ENCODE assay signal across 8 cellular contexts in the genomic region with DNA sequence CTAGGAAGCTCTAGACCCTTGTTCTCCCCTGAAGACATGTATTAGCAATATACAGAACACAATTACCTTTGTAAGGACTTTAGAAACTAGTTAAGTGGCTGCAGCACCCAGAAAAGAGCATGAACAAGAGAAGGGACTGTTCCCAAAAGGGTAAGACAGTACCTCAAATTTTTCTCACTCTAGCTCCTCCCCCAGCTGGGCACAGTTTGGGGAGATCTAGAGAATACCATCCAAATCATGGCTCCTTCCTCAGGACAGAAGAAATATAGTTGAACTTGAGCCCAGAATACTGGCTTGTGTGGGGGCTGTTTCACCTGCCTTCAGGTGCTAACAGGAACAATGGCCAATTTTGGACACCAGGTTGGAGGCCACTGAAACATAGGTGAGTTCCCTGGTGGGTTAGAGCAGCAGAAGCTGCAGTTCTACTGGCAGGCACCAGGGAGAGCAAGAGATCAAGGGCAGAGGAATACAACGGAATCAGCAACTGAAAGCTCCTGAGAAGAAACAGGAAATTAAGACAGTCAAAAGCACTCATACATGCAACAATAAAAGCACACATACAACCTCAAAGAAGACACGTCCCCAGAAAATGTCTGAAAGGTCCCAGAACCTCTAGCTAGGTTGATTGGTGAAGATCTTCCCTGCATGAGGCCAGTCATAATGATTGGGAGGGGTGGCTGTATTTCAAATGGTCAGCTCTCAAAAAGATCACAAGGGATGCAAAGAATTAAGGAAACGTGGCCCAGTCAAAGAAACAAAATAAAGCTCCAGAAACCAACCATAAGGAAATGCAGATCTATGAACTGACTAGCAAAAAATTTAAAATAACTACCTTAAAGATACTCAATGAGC.
DNase-seq lines count a peak whose midpoint lies in the region; ATAC-seq, FAIRE-seq and TF ChIP-seq lines count a peak whose summit lies in the region.

No MANE protein-coding gene starts in this region.

- H4K20me1 ChIP-seq in HCT116 (ENCODE audit: insufficient read depth) (no peaks in the 10 kb centered on the region), HepG2 (ENCODE audit: insufficient read depth, low read length) (no peaks in the 10 kb centered on the region)

- TF ChIP-seq RAD21 in HCT116 (IDR thresholded peaks at IDR 0.05; ENCODE audit: low read depth) = peak; percentile 92
- peak; percentile 79 for TF ChIP-seq RAD21 in HepG2 (CRISPR knock-in tag; IDR thresholded peaks at IDR 0.05)

- H2AFZ ChIP-seq in HCT116 (ENCODE audit: low read depth, low read length, poor library complexity, severe bottlenecking) (peak overlapping the region; percentile 97), HepG2 (ENCODE audit: low read length) (peak overlapping the region; percentile 97)

- FAIRE-seq in HepG2 (lab: Jason Lieb, UNC) = no peak

- RAD21 ChIA-PET in HCT116 (lab: Charles Lee; ENCODE audit: low non-redundant PET in 1 of 2, low total read pairs in 2 of 2, uncharacterized antibody in 2 of 2, unreplicated experiment in 2 of 2) = interaction anchor here (0.5 to 1.4 kb wide), 8 partner anchors 35 to 577 kb away, joined by 3 to 6 read pairs (median 3); partner anchors contain the start of genes ARF4 (in 1 of the 2) and PDE12 (in 1 of the 2)

- H3K4me1 ChIP-seq in HCT116 (ENCODE audit: control insufficient read depth in 1 of 2, insufficient read depth in 2 of 2, low read length in 2 of 2) (peaks cover 0 to 7% of the 10 kb centered on the region in 2 experiments; a peak in 1 of 4 replicates), breast epithelium (no peaks in the 10 kb centered on the region), HepG2 (ENCODE audit: insufficient read depth, low read length) (peaks cover under 1% of the 10 kb centered on the region; the same call in 1 of the 2 replicates)

- no peak overlapping the region for H3K27ac ChIP-seq in HCT116 (ENCODE audit: low read depth, low read length)
- no peak overlapping the region for H3K27ac ChIP-seq in WERI-Rb-1
- H3K27ac ChIP-seq in breast epithelium = no peak overlapping the region
- no peak overlapping the region for H3K27ac ChIP-seq in HepG2 (ENCODE audit: extremely low read length, insufficient read depth, low read length)

- intact Hi-C loops in HCT116 (cut with micrococcal nuclease) (loop anchor here (1.0 kb wide), 2 partner anchors 37 to 186 kb away; no protein-coding TSS in a partner anchor), breast epithelium (cut with DNase I; ENCODE audit: low total_unique reads) (no loop called here), HepG2 (cut with micrococcal nuclease; ENCODE audit: unreplicated experiment) (loop anchor here (1.0 to 2.0 kb wide), 3 partner anchors 37 to 185 kb away; partner anchors contain the start of gene PDE12)

- CTCF ChIA-PET in HCT116 (lab: Charles Lee) (interaction anchor here (0.7 to 1.7 kb wide), 19 partner anchors 9 to 456 kb away, joined by 3 to 14 read pairs (median 4); partner anchors contain the start of gene PDE12), HepG2 (lab: Yijun Ruan, JAX; ENCODE audit: low intra/inter-chr PET ratio, low total read pairs) (interaction anchor here (1.2 to 1.8 kb wide), 2 partner anchors 37 to 54 kb away, joined by 3 to 8 read pairs; no protein-coding TSS in a partner anchor)

- TF ChIP-seq POLR2A in HCT116 (IDR thresholded peaks at IDR 0.05; ENCODE audit: borderline replicate concordance, extremely low read depth, insufficient read depth, insufficient read length) (no peak), breast epithelium (IDR thresholded peaks at IDR 0.05) (no peak), HepG2 (IDR thresholded peaks at IDR 0.05; ENCODE audit: insufficient read depth in 1 of 2, low read depth in 2 of 2, low read length in 2 of 2) (no peak)

- peak; percentile 20 for DNase-seq in NCI-H510A treated with DMSO at 0.1 percent for 48 hours (lab: John Stamatoyannopoulos, UW)
- no peak for DNase-seq in NCI-H510A (lab: John Stamatoyannopoulos, UW)
- peak; percentile 59 for DNase-seq in HCT116 (ENCODE audit: low read depth, low spot score)
- peak; percentile 55 for DNase-seq in M059J (ENCODE audit: low read depth)
- peak; percentile 60 for DNase-seq in WERI-Rb-1
- DNase-seq in breast epithelium (ENCODE audit: low spot score in 2 of 2) = peak; percentile 26 to 51
- peak; percentile 60 for DNase-seq in HepG2 (ENCODE audit: low spot score)
- peak; percentile 10 to 33 for DNase-seq in stimulated activated CD8-positive, alpha-beta memory T cell treated with anti-CD3 and anti-CD28 coated beads, Interleukin-2, amount 100 ng/mL, for 48 hours (ENCODE audit: low read depth in 2 of 2)

- no peaks in the 10 kb centered on the region; a peak in 1 of 4 replicates for H3K9me3 ChIP-seq in HCT116 (ENCODE audit: control insufficient read depth in 1 of 2, insufficient read depth in 1 of 2, low read depth in 1 of 2, low read length in 2 of 2)
- H3K9me3 ChIP-seq in WERI-Rb-1 (ENCODE audit: severe bottlenecking) = no peaks in the 10 kb centered on the region
- H3K9me3 ChIP-seq in breast epithelium = no peaks in the 10 kb centered on the region
- no peaks in the 10 kb centered on the region for H3K9me3 ChIP-seq in HepG2 (ENCODE audit: low read length)

- TF ChIP-seq EP300 in HepG2 (IDR thresholded peaks at IDR 0.05; ENCODE audit: low read depth in 2 of 2, low read length in 2 of 2) (no peak), HepG2 (CRISPR knock-in tag; IDR thresholded peaks at IDR 0.05; ENCODE audit: borderline replicate concordance) (no peak)

- POLR2A ChIA-PET in HCT116 (lab: Charles Lee) = interaction anchor here (1.0 to 1.6 kb wide), 2 partner anchors 13 to 200 kb away, joined by 4 read pairs; partner anchors contain the start of gene ARF4
- POLR2A ChIA-PET in HepG2 (lab: Yijun Ruan, JAX) = interaction anchor here (1.2 to 1.8 kb wide), 2 partner anchors 158 to 200 kb away, joined by 8 to 11 read pairs; partner anchors contain the start of genes ARF4 and PDE12

- H3K9me2 ChIP-seq in HCT116 (ENCODE audit: insufficient read depth) = no peaks in the 10 kb centered on the region

- TF ChIP-seq CTCF in HCT116 (IDR thresholded peaks at IDR 0.05 in 2 of 3, conservative IDR thresholded peaks at IDR 0.05 in 1 of 3; ENCODE audit: borderline replicate concordance in 1 of 3, insufficient read depth in 1 of 3, low read depth in 2 of 3, low read length in 2 of 3) = peak; percentile 70 to 96 (median 94)
- peak; percentile 83 for TF ChIP-seq CTCF in WERI-Rb-1 (IDR thresholded peaks at IDR 0.05; ENCODE audit: low read depth, low read length)
- peak in 2 of 3 donors; percentile 79 to 82 for TF ChIP-seq CTCF in breast epithelium (IDR thresholded peaks at IDR 0.05)
- TF ChIP-seq CTCF in HepG2 (CRISPR knock-in tag; IDR thresholded peaks at IDR 0.05) = peak; percentile 94

- H3K27me3 ChIP-seq in HCT116 (ENCODE audit: insufficient read depth, low read length) = no peaks in the 10 kb centered on the region
- no peaks in the 10 kb centered on the region for H3K27me3 ChIP-seq in WERI-Rb-1 (ENCODE audit: insufficient read depth, low read depth, severe bottlenecking)
- no peaks in the 10 kb centered on the region for H3K27me3 ChIP-seq in breast epithelium
- no peaks in the 10 kb centered on the region for H3K27me3 ChIP-seq in HepG2 (ENCODE audit: control insufficient read depth in 1 of 2, insufficient read depth in 2 of 2, low read length in 2 of 2)

- 3% methylated on average over 3 of the region's 3 CpGs for WGBS in HepG2 (ENCODE audit: low lambda C conversion rate)

- in situ Hi-C loops in HepG2 (cut with HindIII; ENCODE audit: extremely low pct_ligation_motif_present, low pct_unique_long_range_greater_than_20kb) = loop anchor here (10.0 to 25.0 kb wide), 2 partner anchors 157 to 465 kb away; partner anchors contain the start of gene PDE12

- H3K79me2 ChIP-seq in HCT116 (ENCODE audit: insufficient read depth, low read length) (no peaks in the 10 kb centered on the region), HepG2 (ENCODE audit: insufficient read depth, low read length) (no peaks in the 10 kb centered on the region)

- BruUV-seq in HCT116 (replicated peaks; lab: Mats Ljungman, UMichigan) (no TSS peak), HepG2 (replicated peaks; lab: Mats Ljungman, UMichigan) (no TSS peak)

- H3K4me2 ChIP-seq in HCT116 (ENCODE audit: low read length) = peak overlapping the region; percentile 59
- H3K4me2 ChIP-seq in HepG2 (ENCODE audit: low read depth, low read length) = peak overlapping the region; percentile 90

- H3K36me3 ChIP-seq in HCT116 (ENCODE audit: control insufficient read depth in 1 of 2, insufficient read depth in 2 of 2, low read length in 2 of 2) = no peaks in the 10 kb centered on the region
- no peaks in the 10 kb centered on the region for H3K36me3 ChIP-seq in WERI-Rb-1
- no peaks in the 10 kb centered on the region for H3K36me3 ChIP-seq in breast epithelium
- no peaks in the 10 kb centered on the region for H3K36me3 ChIP-seq in HepG2 (replicated peaks in 1 of 2; ENCODE audit: control insufficient read depth in 1 of 2, insufficient read depth in 2 of 2, low read length in 2 of 2)

- peak; percentile 100 for ATAC-seq in HCT116
- peak; percentile 99 for ATAC-seq in HepG2

- H3K4me3 ChIP-seq in HCT116 (replicated peaks in 1 of 2; ENCODE audit: low read depth in 1 of 2, low read length in 2 of 2) (0 out of 4 replicates have a peak overlapping the region, but pooled peaks of 1 of the 2 experiments have one; percentile 7), WERI-Rb-1 (ENCODE audit: low read depth, low read length) (no peak overlapping the region), breast epithelium (no peak overlapping the region), HepG2 (replicated peaks in 1 of 3; ENCODE audit: insufficient read depth in 1 of 3, low read depth in 2 of 3, low read length in 3 of 3) (peak overlapping the region in 2 of 3 experiments; percentile 39 to 61; a peak in 3 of 6 replicates)

- H3K9ac ChIP-seq in HCT116 (ENCODE audit: low read length) (no peak overlapping the region), HepG2 (ENCODE audit: insufficient read depth, low read depth, low read length) (peak overlapping the region; percentile 60)

TF ChIP-seq in HCT116, 20 proteins besides CTCF, POLR2A, EP300 and RAD21 (continues in another document):
- TF ChIP-seq POLR2AphosphoS5 (IDR thresholded peaks at IDR 0.05; ENCODE audit: low read depth, low read length) (no peak), EZH2phosphoT487 (IDR thresholded peaks at IDR 0.05; ENCODE audit: borderline replicate concordance) (no peak), ELF1 (IDR thresholded peaks at IDR 0.05; ENCODE audit: borderline replicate concordance, low read depth) (no peak), ZNF274 (IDR thresholded peaks at IDR 0.05; ENCODE audit: low read depth, low read length) (no peak), TCF7L2 (IDR thresholded peaks at IDR 0.05; ENCODE audit: borderline replicate concordance, extremely low read depth, insufficient read depth, insufficient read length) (peak; percentile 63)

TF ChIP-seq in HepG2, 621 proteins besides CTCF, POLR2A, EP300 and RAD21 (continues in another document):
- TF ChIP-seq SOX6 (IDR thresholded peaks at IDR 0.05) (no peak), SOX6 (CRISPR knock-in tag; IDR thresholded peaks at IDR 0.05) (0 out of 2 replicates have a peak, but pooled peaks have one; percentile 18), ZNF430 (CRISPR knock-in tag; IDR thresholded peaks at IDR 0.05) (no peak), FOSL2 (CRISPR knock-in tag; IDR thresholded peaks at IDR 0.05) (peak; percentile 47), SOX13 (IDR thresholded peaks at IDR 0.05) (no peak), SOX13 (CRISPR knock-in tag; conservative IDR thresholded peaks at IDR 0.05 in 1 of 2, IDR thresholded peaks at IDR 0.05 in 1 of 2) (peak in 1 of 2 experiments; percentile 15; a peak in 1 of 4 replicates)

Comparison
In these comparisons a context has a peak if more than half of its experiments do, and no peak if none do; other contexts are left out.
1. H3K4me3 ChIP-seq: peak in HepG2 (2 of 3); none in WERI-Rb-1 (single experiment) and breast epithelium (0 of 3).
2. Peak in every context shown above with its lines, with median percentiles within 50 percentile points of each other: CTCF ChIP-seq.